In genomic region chr11:35623708-35624168, GRCh38 we compare ENCODE assay signal across 13 cellular contexts. TPM values are rescaled to one million over a fixed set of nuclear protein-coding genes. Genes with fewer than 3 reads are reported as not detected.
A peak's percentile ranks its signal among the peaks of the same experiment; 100 is the strongest.
DNase-seq lines count a peak whose midpoint lies in the region; ATAC-seq and TF ChIP-seq lines count a peak whose summit lies in the region.
"Had no signal": no experiment of that assay in that cellular context is flagged by ENCODE, and none has a peak within 500 bp of the region (broad histone marks: within the 10 kb centered on the region; RNA-seq: fewer than 3 reads in every experiment).

No MANE protein-coding gene starts in this region.

- H3K36me3 ChIP-seq in mammary epithelial cell (ENCODE audit: insufficient read depth, low read length), result no peaks in the 10 kb centered on the region

- dilution Hi-C loops in mammary epithelial cell (cut with HindIII; ENCODE audit: low sequenced_read_pairs), result no loop called here

- H2AFZ ChIP-seq in mammary epithelial cell (ENCODE audit: low read depth, low read length), result peak overlapping the region; percentile 6

- peak overlapping the region; percentile 76 for H3K27ac ChIP-seq in mammary epithelial cell (ENCODE audit: insufficient read depth, low read depth, low read length)
- H3K27ac ChIP-seq: body of pancreas had no signal

- DNase-seq in H4 (ENCODE audit: low spot score), result peak; percentile 49
- DNase-seq in NCI-H446 (lab: John Stamatoyannopoulos, UW), result peak; percentile 4 to 36
- DNase-seq in mammary epithelial cell, result peak; percentile 96
- DNase-seq in mesothelial cell of epicardium (ENCODE audit: low spot score in 2 of 2, unreplicated experiment in 2 of 2), result no peak
- DNase-seq in natural killer cell treated with Interleukin-12 subunit alpha and Interleukin-12 subunit beta and Interleukin-15 and Interleukin-18, amount 100 ng/mL, for 72 hours (ENCODE audit: low spot score), result no peak
- no peak for DNase-seq in SHP77 treated with DMSO at 0.1 percent for 48 hours (lab: John Stamatoyannopoulos, UW)
- DNase-seq: body of pancreas, DMS79, H9, hippocampal formation, natural killer cell, NCI-H2029 had no signal

- H3K27ac Mint-ChIP-seq in mesothelial cell of epicardium, result peak overlapping the region; percentile 97
- no peak overlapping the region for H3K27ac Mint-ChIP-seq in natural killer cell treated with Interleukin-12 subunit alpha and Interleukin-12 subunit beta and Interleukin-15 and Interleukin-18, amount 100 ng/mL, for 72 hours
- H3K27ac Mint-ChIP-seq: natural killer cell had no signal

- H3K4me1 ChIP-seq in mammary epithelial cell (ENCODE audit: insufficient read depth, low read length), result peaks cover 34% of the 10 kb centered on the region

- no peak overlapping the region for H3K4me3 Mint-ChIP-seq in mesothelial cell of epicardium
- no peak overlapping the region for H3K4me3 Mint-ChIP-seq in natural killer cell treated with Interleukin-12 subunit alpha and Interleukin-12 subunit beta and Interleukin-15 and Interleukin-18, amount 100 ng/mL, for 72 hours
- H3K4me3 Mint-ChIP-seq: H9, natural killer cell had no signal

- no peaks in the 10 kb centered on the region for H4K20me1 ChIP-seq in mammary epithelial cell (ENCODE audit: insufficient read depth, low read length)

- in situ Hi-C loops in mammary epithelial cell (cut with MboI; ENCODE audit: low sequenced_read_pairs in 2 of 2), result loop anchor here in 1 of 2 donors (5.0 to 25.0 kb wide), 3 partner anchors 39 to 439 kb away; partner anchors contain the start of gene TRIM44

- peaks cover 58% of the 10 kb centered on the region for H3K4me1 Mint-ChIP-seq in mesothelial cell of epicardium
- H3K4me1 Mint-ChIP-seq in natural killer cell treated with Interleukin-12 subunit alpha and Interleukin-12 subunit beta and Interleukin-15 and Interleukin-18, amount 100 ng/mL, for 72 hours (ENCODE audit: low read depth in 2 of 2), result no peaks in the 10 kb centered on the region
- H3K4me1 Mint-ChIP-seq: natural killer cell had no signal

- no peak overlapping the region for H3K9ac ChIP-seq in mammary epithelial cell (ENCODE audit: insufficient read depth, low read length)

- peaks cover 33% of the 10 kb centered on the region for H3K79me2 ChIP-seq in mammary epithelial cell (ENCODE audit: insufficient read depth, low read length)

- no peaks in the 10 kb centered on the region for H3K27me3 ChIP-seq in mammary epithelial cell (ENCODE audit: insufficient read depth, low read length)
- H3K27me3 ChIP-seq: body of pancreas had no signal

- no peaks in the 10 kb centered on the region for H3K27me3 Mint-ChIP-seq in mesothelial cell of epicardium (ENCODE audit: low read depth)
- peaks cover 48 to 75% of the 10 kb centered on the region in 2 donors for H3K27me3 Mint-ChIP-seq in natural killer cell treated with Interleukin-12 subunit alpha and Interleukin-12 subunit beta and Interleukin-15 and Interleukin-18, amount 100 ng/mL, for 72 hours

- H3K4me2 ChIP-seq in mammary epithelial cell (ENCODE audit: insufficient read depth, low read depth, low read length), result no peak overlapping the region

- intact Hi-C loops in mammary epithelial cell (cut with micrococcal nuclease), result loop anchor here (5.0 kb wide), 1 partner anchor 59 kb away; no protein-coding TSS in a partner anchor

- H3K9me3 Mint-ChIP-seq in mesothelial cell of epicardium, result peaks cover 4% of the 10 kb centered on the region
- no peaks in the 10 kb centered on the region for H3K9me3 Mint-ChIP-seq in natural killer cell treated with Interleukin-12 subunit alpha and Interleukin-12 subunit beta and Interleukin-15 and Interleukin-18, amount 100 ng/mL, for 72 hours
- H3K9me3 Mint-ChIP-seq: natural killer cell had no signal

- TF ChIP-seq CTCF in mammary epithelial cell (conservative IDR thresholded peaks at IDR 0.05 in 1 of 2, IDR thresholded peaks at IDR 0.05 in 1 of 2; ENCODE audit: extremely low read depth in 1 of 2, insufficient read depth in 1 of 2, low read depth in 1 of 2, low read length in 2 of 2) (no peak), mesothelial cell of epicardium (IDR thresholded peaks at IDR 0.05; ENCODE audit: unreplicated experiment) (no peak)

- CTCF ChIA-PET in mammary epithelial cell (lab: Charles Lee; ENCODE audit: low non-redundant PET), result interaction anchor here (0.7 to 1.0 kb wide), 2 partner anchors 38 to 198 kb away, joined by 4 read pairs; no protein-coding TSS in a partner anchor

- H3K4me3 ChIP-seq in mammary epithelial cell (replicated peaks in 1 of 3; ENCODE audit: insufficient read depth in 1 of 3, low read depth in 2 of 3, low read length in 3 of 3), result no peak overlapping the region
- H3K4me3 ChIP-seq: body of pancreas had no signal

- BruUV-seq in mammary epithelial cell (replicated peaks; lab: Mats Ljungman, UMichigan), result no TSS peak

- peaks cover 3% of the 10 kb centered on the region for H3K36me3 Mint-ChIP-seq in mesothelial cell of epicardium
- no peaks in the 10 kb centered on the region for H3K36me3 Mint-ChIP-seq in natural killer cell treated with Interleukin-12 subunit alpha and Interleukin-12 subunit beta and Interleukin-15 and Interleukin-18, amount 100 ng/mL, for 72 hours
- H3K36me3 Mint-ChIP-seq: natural killer cell had no signal

- 84% methylated on average over 7 of the region's 8 CpGs for WGBS in mammary epithelial cell (ENCODE audit: low coverage, missing lambda C conversion rate)

- no peak for ATAC-seq in natural killer cell treated with Interleukin-12 subunit alpha and Interleukin-12 subunit beta and Interleukin-15 and Interleukin-18, amount 100 ng/mL, for 72 hours
- ATAC-seq in HG03342 (IDR thresholded peaks at IDR 0.05; ENCODE audit: unreplicated experiment), result no peak
- ATAC-seq: body of pancreas, natural killer cell had no signal

- H3K9me3 ChIP-seq in mammary epithelial cell (replicated peaks; ENCODE audit: insufficient read depth, low read length), result no peaks in the 10 kb centered on the region
- H3K9me3 ChIP-seq: body of pancreas had no signal

RNA-seq across cellular contexts. Expression of gene FJX1, which starts 5.5 kb away (rescaled TPM):
- total RNA-seq in H4 (2014; rRNA removed; shearing (Covaris generic)), result 11.3 and 14.5 TPM in 2 replicates
- total RNA-seq in mammary epithelial cell (10 to 100 TPM; 38.5 to 53.8 TPM), mesothelial cell of epicardium (70.7 to 73.1 TPM (median 72.8 TPM) in 3 replicates)
- 20.4 TPM for polyA plus RNA-seq in mammary epithelial cell
- polyA minus RNA-seq in mammary epithelial cell, result 12.6 TPM
- total RNA-seq in natural killer cell treated with Interleukin-12 subunit alpha and Interleukin-12 subunit beta and Interleukin-15 and Interleukin-18, amount 100 ng/mL, for 72 hours, result 1 to 10 TPM in 1 of 2 donors, under 1 TPM in 1; 0.55 to 1.8 TPM
- total RNA-seq: natural killer cell had no signal

RNA-seq across cellular contexts. Expression of gene TRIM44, which starts 38.8 kb away (rescaled TPM):
- total RNA-seq in H4 (2014; rRNA removed; shearing (Covaris generic)), result 31.7 and 60.7 TPM in 2 replicates
- total RNA-seq in mammary epithelial cell, result 10 to 100 TPM; 27.7 to 55.7 TPM
- polyA plus RNA-seq in mammary epithelial cell, result 46.0 TPM
- polyA minus RNA-seq in mammary epithelial cell, result 211 TPM
- 81.2 to 88.2 TPM (median 86.6 TPM) in 3 replicates for total RNA-seq in mesothelial cell of epicardium
- total RNA-seq in natural killer cell treated with Interleukin-12 subunit alpha and Interleukin-12 subunit beta and Interleukin-15 and Interleukin-18, amount 100 ng/mL, for 72 hours, result 10 to 100 TPM; 38.1 to 40.6 TPM

Comparison
In these comparisons a context has a peak if more than half of its experiments do, and no peak if none do; other contexts are left out.
1. DNase-seq: peak in H4 (single experiment), NCI-H446 (2 of 2) and mammary epithelial cell (single experiment); none in mesothelial cell of epicardium (0 of 2), natural killer cell treated with Interleukin-12 subunit alpha and Interleukin-12 subunit beta and Interleukin-15 and Interleukin-18, amount 100 ng/mL, for 72 hours (single experiment) and SHP77 treated with DMSO at 0.1 percent for 48 hours (single experiment).